10 cellular contexts compared by ENCODE assay signal in genomic region chr18:8661754-8662573, GRCh38. TPM values are rescaled to one million over a fixed set of nuclear protein-coding genes. Genes with fewer than 3 reads are reported as not detected.
DNase-seq lines count a peak whose midpoint lies in the region; ATAC-seq, FAIRE-seq and TF ChIP-seq lines count a peak whose summit lies in the region.
"Had no signal": no experiment of that assay in that cellular context is flagged by ENCODE, and none has a peak within 500 bp of the region (broad histone marks: within the 10 kb centered on the region; RNA-seq: fewer than 3 reads in every experiment).

No MANE protein-coding gene starts in this region.

- H3K9me3 Mint-ChIP-seq in progenitor cell of endocrine pancreas (ENCODE audit: low read depth) = no peaks in the 10 kb centered on the region
- peaks cover 0 to 2% (median 0%) of the 10 kb centered on the region in 5 donors for H3K9me3 Mint-ChIP-seq in CD8-positive, alpha-beta memory T cell
- H3K9me3 Mint-ChIP-seq in activated CD4-positive, alpha-beta T cell treated with anti-CD3 and anti-CD28 coated beads for 36 hours (ENCODE audit: low read depth) = no peaks in the 10 kb centered on the region
- no peaks in the 10 kb centered on the region for H3K9me3 Mint-ChIP-seq in activated T-helper 17 cell treated with anti-CD3 and anti-CD28 coated beads, Interleukin-2, amount 50 U/mL, for 72 hours

- H3K23me2 ChIP-seq in H1 (ENCODE audit: low read depth, low read length) = no peaks in the 10 kb centered on the region; the same call in 1 of the 2 replicates

- peak overlapping the region; percentile 66; the same call in 1 of the 2 replicates for H3K18ac ChIP-seq in H1 (ENCODE audit: extremely low read depth, low read length)

- H3K79me2 ChIP-seq in H1 (ENCODE audit: control insufficient read depth in 1 of 2, insufficient read depth in 2 of 2, low read length in 2 of 2) = no peaks in the 10 kb centered on the region

- DNase-seq in HEK293T (ENCODE audit: extremely low spot score) (peak; percentile 14), NCI-H345 treated with DMSO at 0.1 percent for 48 hours (lab: John Stamatoyannopoulos, UW; ENCODE audit: unreplicated experiment) (peak; percentile 98), H1 (ENCODE audit: low read depth in 1 of 2, low spot score in 2 of 2) (peak; percentile 56 to 72), progenitor cell of endocrine pancreas (ENCODE audit: low spot score, unreplicated experiment) (no peak)
- DNase-seq in CD8-positive, alpha-beta memory T cell = no peak
- no peak for DNase-seq in activated CD4-positive, alpha-beta T cell treated with anti-CD3 and anti-CD28 coated beads for 36 hours
- DNase-seq: MG63 had no signal

- H3K79me1 ChIP-seq in H1 (ENCODE audit: low read depth, low read length) = no peaks in the 10 kb centered on the region

- H3K27ac Mint-ChIP-seq in progenitor cell of endocrine pancreas = no peak overlapping the region
- H3K27ac Mint-ChIP-seq in CD8-positive, alpha-beta memory T cell = peak overlapping the region in 1 of 8 donors; percentile 28
- no peak overlapping the region for H3K27ac Mint-ChIP-seq in activated CD4-positive, alpha-beta T cell treated with anti-CD3 and anti-CD28 coated beads for 36 hours
- no peak overlapping the region for H3K27ac Mint-ChIP-seq in activated T-helper 17 cell treated with anti-CD3 and anti-CD28 coated beads, Interleukin-2, amount 50 U/mL, for 72 hours
- H3K27ac Mint-ChIP-seq: activated naive CD8-positive, alpha-beta T cell had no signal

- no peak overlapping the region for H2BK15ac ChIP-seq in H1 (ENCODE audit: low read length)

- H4K8ac ChIP-seq in H1 (ENCODE audit: extremely low read depth, insufficient read depth, low read length) = no peak overlapping the region

- no peak overlapping the region for H4K91ac ChIP-seq in H1 (replicated peaks; ENCODE audit: insufficient read length, low read length)

- no peaks in the 10 kb centered on the region for H3K36me3 ChIP-seq in H1 (ENCODE audit: control insufficient read depth in 2 of 4, insufficient read depth in 4 of 4, low read length in 3 of 4)
- no peaks in the 10 kb centered on the region for H3K36me3 ChIP-seq in CD8-positive, alpha-beta memory T cell (ENCODE audit: insufficient read depth, low read length)
- H3K36me3 ChIP-seq: MG63 had no signal

- TF ChIP-seq CTCF in H1 (IDR thresholded peaks at IDR 0.05; ENCODE audit: control extremely low read depth in 1 of 3, insufficient read depth in 1 of 3, low read depth in 1 of 3, low read length in 3 of 3) = no peak
- TF ChIP-seq CTCF in progenitor cell of endocrine pancreas (IDR thresholded peaks at IDR 0.05; ENCODE audit: unreplicated experiment) = no peak

- peak overlapping the region; percentile 28 for H3K27ac ChIP-seq in H1 (ENCODE audit: low read depth, low read length)
- no peak overlapping the region for H3K27ac ChIP-seq in CD8-positive, alpha-beta memory T cell (ENCODE audit: low read depth, low read length)

- no peak overlapping the region for H2AK5ac ChIP-seq in H1 (ENCODE audit: low read depth, low read length)

- ATAC-seq in GM21737 (IDR thresholded peaks at IDR 0.05; ENCODE audit: unreplicated experiment) = no peak
- no peak for ATAC-seq in activated CD4-positive, alpha-beta T cell treated with anti-CD3 and anti-CD28 coated beads for 36 hours
- ATAC-seq in activated T-helper 17 cell treated with anti-CD3 and anti-CD28 coated beads, Interleukin-2, amount 50 U/mL, for 72 hours (replicated peaks) = no peak

- H3K56ac ChIP-seq in H1 (replicated peaks; ENCODE audit: insufficient read length, low read depth, low read length) = no peak overlapping the region

- peaks cover 11% of the 10 kb centered on the region for H3K27me3 Mint-ChIP-seq in progenitor cell of endocrine pancreas
- H3K27me3 Mint-ChIP-seq in CD8-positive, alpha-beta memory T cell = peaks cover 1 to 22% of the 10 kb centered on the region in 2 donors
- peaks cover 2% of the 10 kb centered on the region for H3K27me3 Mint-ChIP-seq in activated CD4-positive, alpha-beta T cell treated with anti-CD3 and anti-CD28 coated beads for 36 hours
- H3K27me3 Mint-ChIP-seq in activated T-helper 17 cell treated with anti-CD3 and anti-CD28 coated beads, Interleukin-2, amount 50 U/mL, for 72 hours = peaks cover 13% of the 10 kb centered on the region
- H3K27me3 Mint-ChIP-seq: activated naive CD8-positive, alpha-beta T cell had no signal

- CTCF ChIA-PET in HEK293T (lab: Yijun Ruan, JAX) = no interaction called here
- CTCF ChIA-PET in H1 (lab: Charles Lee; ENCODE audit: partially characterized antibody) = interaction anchor here (1.1 to 4.5 kb wide), 10 partner anchors 8 to 327 kb away, joined by 3 to 31 read pairs (median 4); no protein-coding TSS in a partner anchor
- CTCF ChIA-PET in CD8-positive, alpha-beta memory T cell (lab: Charles Lee) = interaction anchor here (1.2 kb wide), 1 partner anchor 8 kb away, joined by 3 read pairs; no protein-coding TSS in a partner anchor
- CTCF ChIA-PET in activated CD4-positive, alpha-beta T cell treated with anti-CD3 and anti-CD28 coated beads for 36 hours (lab: Charles Lee) = interaction anchor here (1.6 kb wide), 1 partner anchor 326 kb away, joined by 7 read pairs; no protein-coding TSS in a partner anchor

- peak overlapping the region; percentile 85; the same call in 1 of the 2 replicates for H2BK5ac ChIP-seq in H1 (ENCODE audit: low read depth, low read length)

- H4K5ac ChIP-seq in H1 (ENCODE audit: insufficient read length, low read depth, low read length) = peak overlapping the region; percentile 57

- no peak overlapping the region for H3K14ac ChIP-seq in H1 (ENCODE audit: insufficient read length)

- TF ChIP-seq EP300 in H1 (IDR thresholded peaks at IDR 0.05; ENCODE audit: borderline replicate concordance in 1 of 2, low read depth in 2 of 2, low read length in 2 of 2) = 0 out of 3 replicates have a peak, but pooled peaks of 1 of the 2 experiments have one; percentile 11

- H3K9me3 ChIP-seq in H1 (ENCODE audit: insufficient read depth in 2 of 2, low read depth in 1 of 2, low read length in 1 of 2) = no peaks in the 10 kb centered on the region
- no peaks in the 10 kb centered on the region for H3K9me3 ChIP-seq in CD8-positive, alpha-beta memory T cell (ENCODE audit: low read length)
- H3K9me3 ChIP-seq: MG63 had no signal

- H2BK12ac ChIP-seq in H1 (ENCODE audit: low read depth, low read length) = peak overlapping the region; percentile 94; the same call in 1 of the 2 replicates

- H3K4me3 Mint-ChIP-seq in progenitor cell of endocrine pancreas (ENCODE audit: low read depth) = peak overlapping the region; percentile 7
- H3K4me3 Mint-ChIP-seq in CD8-positive, alpha-beta memory T cell = peak overlapping the region in 1 of 7 donors; percentile 12
- no peak overlapping the region for H3K4me3 Mint-ChIP-seq in activated CD4-positive, alpha-beta T cell treated with anti-CD3 and anti-CD28 coated beads for 36 hours
- H3K4me3 Mint-ChIP-seq in activated T-helper 17 cell treated with anti-CD3 and anti-CD28 coated beads, Interleukin-2, amount 50 U/mL, for 72 hours = no peak overlapping the region
- H3K4me3 Mint-ChIP-seq: activated naive CD8-positive, alpha-beta T cell had no signal

- no peak overlapping the region for H2BK120ac ChIP-seq in H1 (replicated peaks; ENCODE audit: low read depth, low read length)

- POLR2A ChIA-PET in HEK293T (lab: Yijun Ruan, JAX) (interaction anchor here (1.3 kb wide), 1 partner anchor 23 kb away, joined by 3 read pairs; no protein-coding TSS in a partner anchor), H1 (lab: Charles Lee; ENCODE audit: partially characterized antibody) (interaction anchor here (1.0 to 1.9 kb wide), 3 partner anchors 8 to 164 kb away, joined by 3 to 4 read pairs (median 4); no protein-coding TSS in a partner anchor)
- POLR2A ChIA-PET in CD8-positive, alpha-beta memory T cell (lab: Charles Lee) = no interaction called here
- POLR2A ChIA-PET in activated CD4-positive, alpha-beta T cell treated with anti-CD3 and anti-CD28 coated beads for 36 hours (lab: Charles Lee) = no interaction called here

- no peak overlapping the region for H2AFZ ChIP-seq in H1 (ENCODE audit: low read length)

- WGBS in H1 (ENCODE audit: extremely low coverage in 1 of 2, insufficient coverage in 1 of 2, insufficient read length in 1 of 2, insufficient replicate concordance in 2 of 2, low coverage in 1 of 2, low lambda C conversion rate in 2 of 2, missing lambda C conversion rate in 1 of 2), 2 experiments = 8% methylated on average over 18 of the region's 18 CpGs; no CpG with 5 or more reads in 1 of the 2 experiments

- peak overlapping the region in 1 of 4 experiments; percentile 20; a peak in 1 of 7 replicates for H3K9ac ChIP-seq in H1 (replicated peaks in 1 of 4; ENCODE audit: extremely low read depth in 1 of 4, low read depth in 3 of 4, low read length in 3 of 4)

- 0 out of 2 replicates have a peak overlapping the region, but pooled peaks have one; percentile 62 for H2BK20ac ChIP-seq in H1 (ENCODE audit: low read length)

- TF ChIP-seq RAD21 in H1 (IDR thresholded peaks at IDR 0.05 in 1 of 2, conservative IDR thresholded peaks at IDR 0.05 in 1 of 2; ENCODE audit: low read depth in 2 of 2, low read length in 2 of 2) = no peak

- H3K4me1 ChIP-seq in H1 (replicated peaks in 1 of 4; ENCODE audit: control insufficient read depth in 3 of 4, insufficient read depth in 4 of 4, low read length in 3 of 4) = peaks cover 5 to 21% (median 13%) of the 10 kb centered on the region in 4 experiments
- H3K4me1 ChIP-seq in CD8-positive, alpha-beta memory T cell (ENCODE audit: insufficient read depth, low read length) = no peaks in the 10 kb centered on the region

- peaks cover 24% of the 10 kb centered on the region for H3K4me1 Mint-ChIP-seq in progenitor cell of endocrine pancreas (ENCODE audit: low read depth)
- peaks cover 2 to 6% (median 5%) of the 10 kb centered on the region in 3 donors for H3K4me1 Mint-ChIP-seq in CD8-positive, alpha-beta memory T cell
- peaks cover 5% of the 10 kb centered on the region for H3K4me1 Mint-ChIP-seq in activated CD4-positive, alpha-beta T cell treated with anti-CD3 and anti-CD28 coated beads for 36 hours
- H3K4me1 Mint-ChIP-seq in activated T-helper 17 cell treated with anti-CD3 and anti-CD28 coated beads, Interleukin-2, amount 50 U/mL, for 72 hours = no peaks in the 10 kb centered on the region

- no peak; a peak in 1 of 3 replicates for TF ChIP-seq POLR2A in H1 (IDR thresholded peaks at IDR 0.05; ENCODE audit: control extremely low read depth in 1 of 2, low read depth in 2 of 2, low read length in 2 of 2)

- no peak overlapping the region for H3K4ac ChIP-seq in H1 (replicated peaks; ENCODE audit: insufficient read length, low read depth, low read length)

- intact Hi-C loops in activated CD4-positive, alpha-beta T cell treated with anti-CD3 and anti-CD28 coated beads for 36 hours (cut with DNase I, micrococcal nuclease) = no loop called here

- peak; percentile 96 for FAIRE-seq in H1 (lab: Jason Lieb, UNC)

- no peaks in the 10 kb centered on the region for H3K27me3 ChIP-seq in H1 (replicated peaks in 1 of 4; ENCODE audit: control insufficient read depth in 3 of 4, extremely low read depth in 1 of 4, insufficient read depth in 3 of 4, low read length in 3 of 4)
- H3K27me3 ChIP-seq in CD8-positive, alpha-beta memory T cell (ENCODE audit: insufficient read depth, low read length, poor library complexity, severe bottlenecking) = no peaks in the 10 kb centered on the region
- H3K27me3 ChIP-seq: MG63 had no signal

- peak overlapping the region in 2 of 4 experiments; percentile 15 to 46; a peak in 4 of 8 replicates for H3K4me3 ChIP-seq in H1 (ENCODE audit: extremely low read depth in 1 of 4, insufficient read depth in 2 of 4, low read depth in 3 of 4, low read length in 4 of 4)
- no peak overlapping the region for H3K4me3 ChIP-seq in CD8-positive, alpha-beta memory T cell (ENCODE audit: low read length)
- H3K4me3 ChIP-seq: MG63 had no signal

- peak overlapping the region; percentile 62 to 64 for H3K4me2 ChIP-seq in H1 (ENCODE audit: insufficient read depth in 1 of 2, low read depth in 2 of 2, low read length in 2 of 2)

- H3K36me3 Mint-ChIP-seq in progenitor cell of endocrine pancreas (ENCODE audit: insufficient read depth) = no peaks in the 10 kb centered on the region
- no peaks in the 10 kb centered on the region for H3K36me3 Mint-ChIP-seq in CD8-positive, alpha-beta memory T cell
- no peaks in the 10 kb centered on the region for H3K36me3 Mint-ChIP-seq in activated CD4-positive, alpha-beta T cell treated with anti-CD3 and anti-CD28 coated beads for 36 hours (ENCODE audit: low read depth)
- no peaks in the 10 kb centered on the region for H3K36me3 Mint-ChIP-seq in activated T-helper 17 cell treated with anti-CD3 and anti-CD28 coated beads, Interleukin-2, amount 50 U/mL, for 72 hours (ENCODE audit: low read depth)
- H3K36me3 Mint-ChIP-seq: activated naive CD8-positive, alpha-beta T cell had no signal

- no peak overlapping the region for H3K23ac ChIP-seq in H1 (ENCODE audit: insufficient read length)

- H4K20me1 ChIP-seq in H1 (replicated peaks in 1 of 2; ENCODE audit: control insufficient read depth in 1 of 2, insufficient read depth in 2 of 2, low read length in 2 of 2) = no peaks in the 10 kb centered on the region

RNA-seq across cellular contexts. Expression of gene MTCL1, which starts 43.4 kb away (rescaled TPM):
- 60.8 and 62.0 TPM in 2 replicates for total RNA-seq in H1 (2021; fragmentation: NEBNext Ultra II Directional; extraction: Animal tissue kit (Norgen Biotek cat#: 25700))
- polyA plus RNA-seq in H1 (2011; rRNA removed) = 16.6 and 19.8 TPM in 2 replicates
- polyA plus RNA-seq in H1 (2011; cell fraction: cytosol; rRNA removed) = 18.3 TPM
- polyA plus RNA-seq in H1 (2011; cell fraction: nucleus; rRNA removed) = 55.0 TPM
- polyA plus RNA-seq in H1 (2012, experiment 1 of 2) = 28.3 to 36.5 TPM (median 32.7 TPM) in 4 replicates
- polyA plus RNA-seq in H1 (2012, experiment 2 of 2) = 8.4 TPM
- polyA plus RNA-seq in H1 (2013, experiment 1 of 2) = 18.5 TPM
- polyA plus RNA-seq in H1 (2013, experiment 2 of 2) = 19.1 TPM
- polyA minus RNA-seq in H1 (2011; rRNA and poly(A)+ RNA removed) = 31.5 and 34.8 TPM in 2 replicates
- 29.1 TPM for polyA minus RNA-seq in H1 (2011; cell fraction: cytosol; rRNA and poly(A)+ RNA removed)
- 75.2 TPM for polyA minus RNA-seq in H1 (2011; cell fraction: nucleus; rRNA and poly(A)+ RNA removed)
- 81.5 and 85.6 TPM in 2 replicates for total RNA-seq in progenitor cell of endocrine pancreas
- 1 to 10 TPM; 1.0 to 1.1 TPM for total RNA-seq in CD8-positive, alpha-beta memory T cell
- not detected for polyA plus RNA-seq in CD8-positive, alpha-beta memory T cell
- under 1 TPM; 0.14 to 0.35 TPM for total RNA-seq in activated CD4-positive, alpha-beta T cell treated with anti-CD3 and anti-CD28 coated beads for 36 hours
- under 1 TPM; 0.64 to 0.95 TPM for total RNA-seq in activated T-helper 17 cell treated with anti-CD3 and anti-CD28 coated beads, Interleukin-2, amount 50 U/mL, for 72 hours

RNA-seq across cellular contexts. Expression of gene RAB12, which starts 52.7 kb away (rescaled TPM):
- 42.1 and 45.9 TPM in 2 replicates for total RNA-seq in H1 (2021; fragmentation: NEBNext Ultra II Directional; extraction: Animal tissue kit (Norgen Biotek cat#: 25700))
- polyA plus RNA-seq in H1 (2011; rRNA removed) = 11.6 and 19.7 TPM in 2 replicates
- polyA plus RNA-seq in H1 (2011; cell fraction: cytosol; rRNA removed) = 25.6 TPM
- 14.5 TPM for polyA plus RNA-seq in H1 (2011; cell fraction: nucleus; rRNA removed)
- 26.6 to 45.7 TPM (median 29.0 TPM) in 4 replicates for polyA plus RNA-seq in H1 (2012, experiment 1 of 2)
- 12.6 TPM for polyA plus RNA-seq in H1 (2012, experiment 2 of 2)
- 41.6 TPM for polyA plus RNA-seq in H1 (2013, experiment 1 of 2)
- polyA plus RNA-seq in H1 (2013, experiment 2 of 2) = 35.7 TPM
- polyA minus RNA-seq in H1 (2011; rRNA and poly(A)+ RNA removed) = 14.5 and 18.1 TPM in 2 replicates
- 22.2 TPM for polyA minus RNA-seq in H1 (2011; cell fraction: cytosol; rRNA and poly(A)+ RNA removed)
- polyA minus RNA-seq in H1 (2011; cell fraction: nucleus; rRNA and poly(A)+ RNA removed) = 37.2 TPM
- 15.4 and 18.6 TPM in 2 replicates for total RNA-seq in progenitor cell of endocrine pancreas
- total RNA-seq in CD8-positive, alpha-beta memory T cell = 10 to 100 TPM; 15.0 to 15.3 TPM
- 0.24 TPM for polyA plus RNA-seq in CD8-positive, alpha-beta memory T cell
- 10 to 100 TPM; 12.4 to 12.8 TPM for total RNA-seq in activated CD4-positive, alpha-beta T cell treated with anti-CD3 and anti-CD28 coated beads for 36 hours
- total RNA-seq in activated T-helper 17 cell treated with anti-CD3 and anti-CD28 coated beads, Interleukin-2, amount 50 U/mL, for 72 hours = 10 to 100 TPM; 10.2 to 11.9 TPM

Comparison
In these comparisons a context has a peak if more than half of its experiments do, and no peak if none do; other contexts are left out.
1. DNase-seq: peak in HEK293T (single experiment), NCI-H345 treated with DMSO at 0.1 percent for 48 hours (single experiment) and H1 (2 of 2); none in progenitor cell of endocrine pancreas (single experiment), CD8-positive, alpha-beta memory T cell (0 of 5) and activated CD4-positive, alpha-beta T cell treated with anti-CD3 and anti-CD28 coated beads for 36 hours (single experiment).
2. RNA of gene MTCL1, which starts 43.4 kb away (total RNA-seq): 81.5 to 85.6 TPM in progenitor cell of endocrine pancreas and 60.8 to 62.0 TPM in H1; 1.0 to 1.1 TPM in CD8-positive, alpha-beta memory T cell, 0.64 to 0.95 TPM in activated T-helper 17 cell treated with anti-CD3 and anti-CD28 coated beads, Interleukin-2, amount 50 U/mL, for 72 hours and 0.14 to 0.35 TPM in activated CD4-positive, alpha-beta T cell treated with anti-CD3 and anti-CD28 coated beads for 36 hours; every median in the first group is over 10 times any median in the second.
3. POLR2A ChIA-PET loops: an anchor here in HEK293T (1.3 kb wide) and H1 (1.0 to 1.9 kb wide); none called in CD8-positive, alpha-beta memory T cell and activated CD4-positive, alpha-beta T cell treated with anti-CD3 and anti-CD28 coated beads for 36 hours.